In genomic region chr1:19869453-19869852, GRCh38 we compare ENCODE assay signal across 8 cellular contexts. TPM values are rescaled to one million over a fixed set of nuclear protein-coding genes. Genes with fewer than 3 reads are reported as not detected.
"Had no signal": no experiment of that assay in that cellular context is flagged by ENCODE, and none has a peak within 500 bp of the region (broad histone marks: within the 10 kb centered on the region; RNA-seq: fewer than 3 reads in every experiment).

No MANE protein-coding gene starts in this region.

RNA-seq across cellular contexts. Expression of gene PLA2G2E, which starts 54.0 kb away (rescaled TPM):
- total RNA-seq: HepG2, HT1080, K562, MCF 10A, NCI-H460, Right ventricle myocardium superior, SJSA1 had no signal
- polyA plus RNA-seq: HepG2, IgD-negative memory B cell, K562 had no signal

RNA-seq across cellular contexts. Expression of gene RNF186, which starts 54.4 kb away (rescaled TPM):
- total RNA-seq: HT1080, K562, MCF 10A, NCI-H460, Right ventricle myocardium superior, SJSA1 had no signal
- polyA plus RNA-seq: IgD-negative memory B cell, K562 had no signal
